Comparison of ENCODE assay signal across 9 cellular contexts in genomic region chr1:209607102-209607794, GRCh38. TPM values are rescaled to one million over a fixed set of nuclear protein-coding genes. Genes with fewer than 3 reads are reported as not detected.
DNase-seq lines count a peak whose midpoint lies in the region; ATAC-seq and TF ChIP-seq lines count a peak whose summit lies in the region.
"Had no signal": no experiment of that assay in that cellular context is flagged by ENCODE, and none has a peak within 500 bp of the region (broad histone marks: within the 10 kb centered on the region; RNA-seq: fewer than 3 reads in every experiment).

No MANE protein-coding gene starts in this region.

- no peaks in the 10 kb centered on the region for H3K9me3 Mint-ChIP-seq in Calu3 (ENCODE audit: low read depth, unreplicated experiment)

- H3K4me3 ChIP-seq in dorsolateral prefrontal cortex: no peak overlapping the region

- no peak overlapping the region for H3K27ac Mint-ChIP-seq in Calu3 (ENCODE audit: unreplicated experiment)

- H3K27me3 Mint-ChIP-seq in Calu3 (ENCODE audit: unreplicated experiment): no peaks in the 10 kb centered on the region

- CTCF ChIA-PET in Calu3 (lab: Charles Lee): interaction anchor here (1.3 to 1.5 kb wide), 2 partner anchors 38 to 46 kb away, joined by 4 read pairs; partner anchors contain the start of gene LAMB3

- peak overlapping the region in 47 of 59 donors; percentile 10 to 89 (median 69) for H3K27ac ChIP-seq in dorsolateral prefrontal cortex

- peak; percentile 36 for DNase-seq in Calu3
- DNase-seq in dorsolateral prefrontal cortex: no peak
- DNase-seq in nucleus accumbens (lab: John Stamatoyannopoulos, UW): no peak
- no peak for DNase-seq in occipital lobe (lab: John Stamatoyannopoulos, UW)
- no peak for DNase-seq in HT-29 (ENCODE audit: low spot score)
- DNase-seq in NCI-H774 (lab: John Stamatoyannopoulos, UW): no peak

- TF ChIP-seq CTCF in Calu3 (IDR thresholded peaks at IDR 0.05; ENCODE audit: unreplicated experiment) (no peak), dorsolateral prefrontal cortex (IDR thresholded peaks at IDR 0.05 in 54 of 56, conservative IDR thresholded peaks at IDR 0.05 in 2 of 56; ENCODE audit: low read depth in 1 of 56, partially characterized antibody in 56 of 56) (no peak)

- BruUV-seq in Calu3 (replicated peaks; lab: Mats Ljungman, UMichigan): no TSS peak

- H3K4me1 Mint-ChIP-seq in Calu3 (ENCODE audit: low read depth, unreplicated experiment): no peaks in the 10 kb centered on the region

- peak; percentile 30 for ATAC-seq in GM19468 (IDR thresholded peaks at IDR 0.05; ENCODE audit: extremely low read depth, unreplicated experiment)
- peak; percentile 92 for ATAC-seq in HG03457 (IDR thresholded peaks at IDR 0.05; ENCODE audit: unreplicated experiment)

- H3K36me3 Mint-ChIP-seq in Calu3 (ENCODE audit: insufficient read depth, unreplicated experiment): no peaks in the 10 kb centered on the region

- intact Hi-C loops in Calu3 (cut with micrococcal nuclease; ENCODE audit: unreplicated experiment) (no loop called here), dorsolateral prefrontal cortex (cut with DNase I) (no loop called here)

- no peaks in the 10 kb centered on the region for H3K27me3 ChIP-seq in dorsolateral prefrontal cortex

- H3K4me3 Mint-ChIP-seq in Calu3 (ENCODE audit: low read depth, unreplicated experiment): no peak overlapping the region

RNA-seq across cellular contexts. Expression of gene CAMK1G, which starts 23.7 kb away (rescaled TPM):
- total RNA-seq in Calu3 (2022) (not detected in 2 replicates), dorsolateral prefrontal cortex (100 to 1,000 TPM in 8 of 120 experiments, 10 to 100 TPM in 112; 18.6 to 116 (median 67.4) TPM), occipital lobe (7.3 TPM)
- total RNA-seq in HT-29 (2014; rRNA removed; shearing (Covaris generic)): not detected in 2 replicates
- total RNA-seq: pulmonary artery endothelial cell had no signal

RNA-seq across cellular contexts. Expression of gene LAMB3, which starts 45.0 kb away (rescaled TPM):
- 331 and 333 TPM in 2 replicates for total RNA-seq in Calu3 (2022)
- total RNA-seq in dorsolateral prefrontal cortex: 10 to 100 TPM in 24 of 120 experiments, 1 to 10 TPM in 96; 1.9 to 18.4 (median 7.0) TPM
- 1.7 TPM for total RNA-seq in occipital lobe
- total RNA-seq in HT-29 (2014; rRNA removed; shearing (Covaris generic)): 109 and 120 TPM in 2 replicates
